In genomic region chr3:67819447-67819846, GRCh38 we compare ENCODE assay signal across 10 cellular contexts.
DNase-seq lines count a peak whose midpoint lies in the region; ATAC-seq and TF ChIP-seq lines count a peak whose summit lies in the region.
"Had no signal": no experiment of that assay in that cellular context is flagged by ENCODE, and none has a peak within 500 bp of the region (broad histone marks: within the 10 kb centered on the region; RNA-seq: fewer than 3 reads in every experiment).

No MANE protein-coding gene starts in this region.

- no peaks in the 10 kb centered on the region for H3K4me1 Mint-ChIP-seq in CD4-positive, alpha-beta memory T cell
- H3K4me1 Mint-ChIP-seq in WTC11: peaks cover 6% of the 10 kb centered on the region
- no peaks in the 10 kb centered on the region for H3K4me1 Mint-ChIP-seq in stimulated activated effector memory CD8-positive, alpha-beta T cell treated with anti-CD3 and anti-CD28 coated beads, Interleukin-12 subunit alpha, Interleukin-12 subunit beta, amount 100 ng/mL, for 72 hours
- no peaks in the 10 kb centered on the region for H3K4me1 Mint-ChIP-seq in activated T-cell treated with anti-CD3 and anti-CD28 coated beads, Interleukin-2, amount 50 U/mL, for 24 hours (ENCODE audit: low read depth)
- H3K4me1 Mint-ChIP-seq: activated B cell treated with CpG ODN at 0.5 μM for 24 hours had no signal

- no peaks in the 10 kb centered on the region for H3K27me3 ChIP-seq in CD4-positive, alpha-beta memory T cell (ENCODE audit: insufficient read depth, low read length)
- no peaks in the 10 kb centered on the region for H3K27me3 ChIP-seq in right lobe of liver

- peaks cover 0 to 1% (median 0%) of the 10 kb centered on the region in 8 donors for H3K9me3 Mint-ChIP-seq in CD4-positive, alpha-beta memory T cell
- no peaks in the 10 kb centered on the region for H3K9me3 Mint-ChIP-seq in WTC11
- H3K9me3 Mint-ChIP-seq in stimulated activated effector memory CD8-positive, alpha-beta T cell treated with anti-CD3 and anti-CD28 coated beads, Interleukin-12 subunit alpha, Interleukin-12 subunit beta, amount 100 ng/mL, for 72 hours: no peaks in the 10 kb centered on the region
- no peaks in the 10 kb centered on the region for H3K9me3 Mint-ChIP-seq in activated T-cell treated with anti-CD3 and anti-CD28 coated beads, Interleukin-2, amount 50 U/mL, for 24 hours
- H3K9me3 Mint-ChIP-seq: activated B cell treated with CpG ODN at 0.5 μM for 24 hours had no signal

- no peak for TF ChIP-seq POLR2A in right lobe of liver (IDR thresholded peaks at IDR 0.05)

- POLR2A ChIA-PET in CD4-positive, alpha-beta memory T cell (lab: Charles Lee; ENCODE audit: partially characterized antibody): no interaction called here
- POLR2A ChIA-PET in WTC11 (lab: Charles Lee): no interaction called here

- H3K4me3 Mint-ChIP-seq in CD4-positive, alpha-beta memory T cell: no peak overlapping the region
- no peak overlapping the region for H3K4me3 Mint-ChIP-seq in WTC11
- no peak overlapping the region for H3K4me3 Mint-ChIP-seq in stimulated activated effector memory CD8-positive, alpha-beta T cell treated with anti-CD3 and anti-CD28 coated beads, Interleukin-12 subunit alpha, Interleukin-12 subunit beta, amount 100 ng/mL, for 72 hours
- no peak overlapping the region for H3K4me3 Mint-ChIP-seq in activated T-cell treated with anti-CD3 and anti-CD28 coated beads, Interleukin-2, amount 50 U/mL, for 24 hours
- H3K4me3 Mint-ChIP-seq: activated B cell treated with CpG ODN at 0.5 μM for 24 hours had no signal

- H3K36me3 ChIP-seq in CD4-positive, alpha-beta memory T cell (ENCODE audit: insufficient read depth, low read length): no peaks in the 10 kb centered on the region
- no peaks in the 10 kb centered on the region for H3K36me3 ChIP-seq in right lobe of liver

- H3K9me3 ChIP-seq in CD4-positive, alpha-beta memory T cell (ENCODE audit: control insufficient read depth in 1 of 2, low read length in 2 of 2): no peaks in the 10 kb centered on the region
- H3K9me3 ChIP-seq in right lobe of liver: no peaks in the 10 kb centered on the region

- CTCF ChIA-PET in CD4-positive, alpha-beta memory T cell (lab: Charles Lee; ENCODE audit: partially characterized antibody): interaction anchor here (1.1 to 1.8 kb wide), 7 partner anchors 10 to 1073 kb away, joined by 3 to 19 read pairs (median 3); no protein-coding TSS in a partner anchor
- CTCF ChIA-PET in WTC11 (lab: Charles Lee): interaction anchor here (0.6 to 1.4 kb wide), 30 partner anchors 12 to 1074 kb away, joined by 3 to 6 read pairs (median 4); no protein-coding TSS in a partner anchor

- H3K27me3 Mint-ChIP-seq in CD4-positive, alpha-beta memory T cell: no peaks in the 10 kb centered on the region
- H3K27me3 Mint-ChIP-seq in WTC11 (ENCODE audit: low read depth): no peaks in the 10 kb centered on the region
- H3K27me3 Mint-ChIP-seq in activated T-cell treated with anti-CD3 and anti-CD28 coated beads, Interleukin-2, amount 50 U/mL, for 24 hours: no peaks in the 10 kb centered on the region
- H3K27me3 Mint-ChIP-seq: activated B cell treated with CpG ODN at 0.5 μM for 24 hours had no signal

- no peak overlapping the region for H3K27ac ChIP-seq in CD4-positive, alpha-beta memory T cell (ENCODE audit: low read depth, low read length)
- no peak overlapping the region for H3K27ac ChIP-seq in right lobe of liver

- DNase-seq in CD4-positive, alpha-beta memory T cell: peak in 4 of 5 donors; percentile 8 to 21 (median 12)
- DNase-seq in HFF-Myc (ENCODE audit: extremely low read depth, low read depth): no peak
- DNase-seq in WTC11 (ENCODE audit: low spot score): no peak
- DNase-seq in right lobe of liver: no peak
- no peak for DNase-seq in stimulated activated effector memory CD8-positive, alpha-beta T cell treated with anti-CD3 and anti-CD28 coated beads, Interleukin-12 subunit alpha, Interleukin-12 subunit beta, amount 100 ng/mL, for 72 hours (ENCODE audit: low spot score in 2 of 2)
- DNase-seq in activated T-cell treated with anti-CD3 and anti-CD28 coated beads, Interleukin-2, amount 50 U/mL, for 24 hours: no peak
- no peak for DNase-seq in NCI-H1092 treated with DMSO at 0.1 percent for 48 hours (lab: John Stamatoyannopoulos, UW)
- DNase-seq: activated B cell treated with CpG ODN at 0.5 μM for 24 hours, NCI-H226 had no signal

- H3K27ac Mint-ChIP-seq in CD4-positive, alpha-beta memory T cell: no peak overlapping the region
- H3K27ac Mint-ChIP-seq in WTC11: no peak overlapping the region
- H3K27ac Mint-ChIP-seq in stimulated activated effector memory CD8-positive, alpha-beta T cell treated with anti-CD3 and anti-CD28 coated beads, Interleukin-12 subunit alpha, Interleukin-12 subunit beta, amount 100 ng/mL, for 72 hours: no peak overlapping the region
- H3K27ac Mint-ChIP-seq in activated T-cell treated with anti-CD3 and anti-CD28 coated beads, Interleukin-2, amount 50 U/mL, for 24 hours: no peak overlapping the region
- H3K27ac Mint-ChIP-seq: activated B cell treated with CpG ODN at 0.5 μM for 24 hours had no signal

- no peaks in the 10 kb centered on the region for H3K36me3 Mint-ChIP-seq in CD4-positive, alpha-beta memory T cell
- no peaks in the 10 kb centered on the region for H3K36me3 Mint-ChIP-seq in WTC11
- H3K36me3 Mint-ChIP-seq in stimulated activated effector memory CD8-positive, alpha-beta T cell treated with anti-CD3 and anti-CD28 coated beads, Interleukin-12 subunit alpha, Interleukin-12 subunit beta, amount 100 ng/mL, for 72 hours: no peaks in the 10 kb centered on the region
- no peaks in the 10 kb centered on the region for H3K36me3 Mint-ChIP-seq in activated T-cell treated with anti-CD3 and anti-CD28 coated beads, Interleukin-2, amount 50 U/mL, for 24 hours (ENCODE audit: low read depth)

- 17% methylated on average over 1 of the region's 1 CpG for whole genome bisulfite sequencing in right lobe of liver (ENCODE audit: insufficient coverage, low coverage, low lambda C conversion rate, missing lambda C conversion rate)

- no peak overlapping the region for H3K4me3 ChIP-seq in CD4-positive, alpha-beta memory T cell (ENCODE audit: low read length in 2 of 2)
- H3K4me3 ChIP-seq in HFF-Myc (replicated peaks; ENCODE audit: low read depth, low read length) (no peak overlapping the region), right lobe of liver (no peak overlapping the region)

- TF ChIP-seq CTCF in HFF-Myc (IDR thresholded peaks at IDR 0.05; ENCODE audit: low read depth, low read length, missing control alignments): peak; percentile 7
- 0 out of 2 replicates have a peak, but pooled peaks have one; percentile 14 for TF ChIP-seq CTCF in WTC11 (IDR thresholded peaks at IDR 0.05)
- TF ChIP-seq CTCF in right lobe of liver (IDR thresholded peaks at IDR 0.05): peak; percentile 60 to 73 (median 72)

- H3K4me1 ChIP-seq in CD4-positive, alpha-beta memory T cell (ENCODE audit: insufficient read depth, low read length): no peaks in the 10 kb centered on the region
- no peaks in the 10 kb centered on the region for H3K4me1 ChIP-seq in right lobe of liver

- ATAC-seq in WTC11 (peak; percentile 95), right lobe of liver (peak; percentile 90 to 99 (median 92)), GM21360 (IDR thresholded peaks at IDR 0.05; ENCODE audit: unreplicated experiment) (no peak)
- ATAC-seq in stimulated activated effector memory CD8-positive, alpha-beta T cell treated with anti-CD3 and anti-CD28 coated beads, Interleukin-12 subunit alpha, Interleukin-12 subunit beta, amount 100 ng/mL, for 72 hours: no peak

- intact Hi-C loops in CD4-positive, alpha-beta memory T cell (cut with micrococcal nuclease): loop anchor here (1.0 kb wide), 1 partner anchor 437 kb away; no protein-coding TSS in a partner anchor
- intact Hi-C loops in right lobe of liver (cut with DNase I): no loop called here

TF ChIP-seq in WTC11, 78 proteins besides CTCF, POLR2A, EP300 and RAD21 (continues in another document):
- TF ChIP-seq E2F5 (CRISPR knock-in tag; IDR thresholded peaks at IDR 0.05) (no peak), HMGXB4 (CRISPR knock-in tag; IDR thresholded peaks at IDR 0.05) (no peak), GRHL2 (CRISPR knock-in tag; IDR thresholded peaks at IDR 0.05; ENCODE audit: insufficient replicate concordance, severe bottlenecking) (no peak)

Comparison
In these comparisons a context has a peak if more than half of its experiments do, and no peak if none do; other contexts are left out.
1. DNase-seq: peak in CD4-positive, alpha-beta memory T cell (4 of 5); none in HFF-Myc (single experiment), WTC11 (single experiment), right lobe of liver (0 of 3), stimulated activated effector memory CD8-positive, alpha-beta T cell treated with anti-CD3 and anti-CD28 coated beads, Interleukin-12 subunit alpha, Interleukin-12 subunit beta, amount 100 ng/mL, for 72 hours (0 of 2), activated T-cell treated with anti-CD3 and anti-CD28 coated beads, Interleukin-2, amount 50 U/mL, for 24 hours (single experiment) and NCI-H1092 treated with DMSO at 0.1 percent for 48 hours (single experiment).
2. CTCF ChIP-seq: peak in every context shown above with its lines; median percentile 72 in right lobe of liver; 14 in WTC11; 7 in HFF-Myc.
3. ATAC-seq: peak in WTC11 (single experiment) and right lobe of liver (4 of 4); none in stimulated activated effector memory CD8-positive, alpha-beta T cell treated with anti-CD3 and anti-CD28 coated beads, Interleukin-12 subunit alpha, Interleukin-12 subunit beta, amount 100 ng/mL, for 72 hours (single experiment) and GM21360 (single experiment).